In genomic region chr4:26076896-26077295, GRCh38 we compare ENCODE assay signal across 12 cellular contexts.
DNase-seq lines count a peak whose midpoint lies in the region; ATAC-seq and TF ChIP-seq lines count a peak whose summit lies in the region.
"Had no signal": no experiment of that assay in that cellular context is flagged by ENCODE, and none has a peak within 500 bp of the region (broad histone marks: within the 10 kb centered on the region; RNA-seq: fewer than 3 reads in every experiment).

No MANE protein-coding gene starts in this region.

- 0 out of 20 replicates have a peak overlapping the region, but pooled peaks of 1 of the 10 experiments have one; percentile 2 for H3K4me3 ChIP-seq in BLaER1 treated with 17β-estradiol and CSF1 and Interleukin-3, amounts not matched to agents 10 nM and 100 nM
- H3K4me3 ChIP-seq in HL-60 (replicated peaks; ENCODE audit: insufficient read depth, low read length), result no peak overlapping the region
- H3K4me3 ChIP-seq: ascending aorta, BLaER1 had no signal

- no peaks in the 10 kb centered on the region for H3K36me3 ChIP-seq in BLaER1 treated with 17β-estradiol and CSF1 and Interleukin-3, amounts not matched to agents 10 nM and 100 nM
- H3K36me3 ChIP-seq: ascending aorta, BLaER1 had no signal

- H3K4me1 ChIP-seq in BLaER1 treated with 17β-estradiol and CSF1 and Interleukin-3, amounts not matched to agents 10 nM and 100 nM, result peaks cover 0 to 98% (median 37%) of the 10 kb centered on the region in 10 experiments; a peak in 15 of 20 replicates
- H3K4me1 ChIP-seq: ascending aorta, BLaER1 had no signal

- DNase-seq in HL-60 (ENCODE audit: low read depth in 1 of 2, low spot score in 1 of 2) (no peak), memory B cell (ENCODE audit: low spot score in 2 of 2) (no peak), SIG-M5 (lab: John Stamatoyannopoulos, UW) (no peak)
- no peak for DNase-seq in activated naive CD8-positive, alpha-beta T cell treated with anti-CD3 and anti-CD28 coated beads for 36 hours
- DNase-seq: NCI-H2029 treated with DMSO at 0.1 percent for 48 hours, NCI-H774 had no signal

- peaks cover 43% of the 10 kb centered on the region for H3K4me1 Mint-ChIP-seq in activated naive CD8-positive, alpha-beta T cell treated with anti-CD3 and anti-CD28 coated beads for 36 hours
- H3K4me1 Mint-ChIP-seq in memory B cell, result peaks cover 26% of the 10 kb centered on the region

- H3K9me3 ChIP-seq in BLaER1 treated with 17β-estradiol and CSF1 and Interleukin-3, amounts not matched to agents 10 nM and 100 nM (replicated peaks in 1 of 11), result peaks cover 0 to 18% (median 9%) of the 10 kb centered on the region in 11 experiments; a peak in 13 of 22 replicates
- H3K9me3 ChIP-seq: ascending aorta had no signal

- no peak for TF ChIP-seq CTCF in HL-60 (IDR thresholded peaks at IDR 0.05; ENCODE audit: insufficient read depth, low read length)

- H3K36me3 Mint-ChIP-seq in activated naive CD8-positive, alpha-beta T cell treated with anti-CD3 and anti-CD28 coated beads for 36 hours, result peaks cover 42% of the 10 kb centered on the region
- H3K36me3 Mint-ChIP-seq in memory B cell, result no peaks in the 10 kb centered on the region

- no peak overlapping the region for H3K4me3 Mint-ChIP-seq in activated naive CD8-positive, alpha-beta T cell treated with anti-CD3 and anti-CD28 coated beads for 36 hours
- H3K4me3 Mint-ChIP-seq in memory B cell, result no peak overlapping the region

- H4K20me1 ChIP-seq in BLaER1 treated with 17β-estradiol and CSF1 and Interleukin-3, amounts not matched to agents 10 nM and 100 nM, result no peaks in the 10 kb centered on the region
- H4K20me1 ChIP-seq: BLaER1 had no signal

- peak overlapping the region in 7 of 11 experiments; percentile 16 to 88 (median 69); a peak in 11 of 22 replicates for H3K9ac ChIP-seq in BLaER1 treated with 17β-estradiol and CSF1 and Interleukin-3, amounts not matched to agents 10 nM and 100 nM
- H3K9ac ChIP-seq: BLaER1 had no signal

- peak overlapping the region in 9 of 11 experiments; percentile 5 to 99 (median 86); a peak in 15 of 22 replicates for H3K27ac ChIP-seq in BLaER1 treated with 17β-estradiol and CSF1 and Interleukin-3, amounts not matched to agents 10 nM and 100 nM
- peak overlapping the region; percentile 89 for H3K27ac ChIP-seq in HL-60 (replicated peaks)
- H3K27ac ChIP-seq: BLaER1 had no signal

- H3K27me3 ChIP-seq in BLaER1 treated with 17β-estradiol and CSF1 and Interleukin-3, amounts not matched to agents 10 nM and 100 nM, result no peaks in the 10 kb centered on the region
- H3K27me3 ChIP-seq in HL-60 (ENCODE audit: insufficient read depth, poor library complexity, severe bottlenecking), result no peaks in the 10 kb centered on the region
- H3K27me3 ChIP-seq: ascending aorta, BLaER1 had no signal

- H3K9me3 Mint-ChIP-seq in activated naive CD8-positive, alpha-beta T cell treated with anti-CD3 and anti-CD28 coated beads for 36 hours, result peaks cover 32% of the 10 kb centered on the region
- peaks cover 1% of the 10 kb centered on the region for H3K9me3 Mint-ChIP-seq in memory B cell

- ATAC-seq in memory B cell (ENCODE audit: low read depth) (no peak), HG02852 (IDR thresholded peaks at IDR 0.05; ENCODE audit: unreplicated experiment) (no peak), HG03457 (IDR thresholded peaks at IDR 0.05; ENCODE audit: unreplicated experiment) (no peak), HG02678 (IDR thresholded peaks at IDR 0.05; ENCODE audit: unreplicated experiment) (no peak)

- H3K4me2 ChIP-seq in BLaER1 treated with 17β-estradiol and CSF1 and Interleukin-3, amounts not matched to agents 10 nM and 100 nM, result peak overlapping the region in 7 of 11 experiments; percentile 10 to 82 (median 71); a peak in 13 of 22 replicates
- H3K4me2 ChIP-seq: BLaER1 had no signal

- peaks cover 12% of the 10 kb centered on the region for H3K27me3 Mint-ChIP-seq in activated naive CD8-positive, alpha-beta T cell treated with anti-CD3 and anti-CD28 coated beads for 36 hours
- H3K27me3 Mint-ChIP-seq in memory B cell, result peaks cover 3% of the 10 kb centered on the region

- H3K27ac Mint-ChIP-seq in activated naive CD8-positive, alpha-beta T cell treated with anti-CD3 and anti-CD28 coated beads for 36 hours, result peak overlapping the region; percentile 90
- peak overlapping the region; percentile 99 for H3K27ac Mint-ChIP-seq in memory B cell
